ENCODE assay signal across 1 cellular context in the genomic region with DNA sequence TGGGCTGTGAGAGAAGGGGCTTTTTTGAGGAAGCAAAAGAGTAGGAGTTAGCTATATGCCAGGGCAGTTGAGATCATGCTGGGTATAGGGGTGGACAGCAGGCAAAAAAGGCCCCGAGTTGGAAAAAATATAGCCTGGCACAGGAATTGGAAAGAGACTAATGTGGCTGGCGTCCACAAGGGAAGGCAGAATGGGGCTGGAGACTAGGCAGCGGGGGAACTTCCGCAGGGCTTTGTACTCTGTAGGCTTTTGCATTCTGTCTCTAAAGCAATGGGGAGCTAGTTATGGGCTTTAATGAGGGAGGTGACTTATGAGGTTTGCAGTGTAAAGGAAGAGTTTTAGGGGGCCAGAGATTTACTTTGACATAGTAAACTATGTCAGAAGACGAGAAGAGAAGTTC.
TF ChIP-seq lines count a peak whose summit lies in the region.

No MANE protein-coding gene starts in this region.

TF ChIP-seq in H1, 55 proteins besides CTCF, POLR2A, EP300 and RAD21:
- TF ChIP-seq, protein P1, sequence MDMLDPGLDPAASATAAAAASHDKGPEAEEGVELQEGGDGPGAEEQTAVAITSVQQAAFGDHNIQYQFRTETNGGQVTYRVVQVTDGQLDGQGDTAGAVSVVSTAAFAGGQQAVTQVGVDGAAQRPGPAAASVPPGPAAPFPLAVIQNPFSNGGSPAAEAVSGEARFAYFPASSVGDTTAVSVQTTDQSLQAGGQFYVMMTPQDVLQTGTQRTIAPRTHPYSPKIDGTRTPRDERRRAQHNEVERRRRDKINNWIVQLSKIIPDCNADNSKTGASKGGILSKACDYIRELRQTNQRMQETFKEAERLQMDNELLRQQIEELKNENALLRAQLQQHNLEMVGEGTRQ (IDR thresholded peaks at IDR 0.05; ENCODE audit: low read length), result no peak
- TF ChIP-seq TAF7 (optimal IDR thresholded peaks at IDR 0.05; ENCODE audit: borderline replicate concordance, low read depth, low read length) (no peak), CHD2 (IDR thresholded peaks at IDR 0.05; ENCODE audit: low read length) (no peak), SUZ12 (IDR thresholded peaks at IDR 0.05; ENCODE audit: low read length) (no peak), BACH1 (IDR thresholded peaks at IDR 0.05; ENCODE audit: low read length) (no peak), POU5F1 (IDR thresholded peaks at IDR 0.05; ENCODE audit: low read depth, low read length) (no peak), YY1 (IDR thresholded peaks at IDR 0.05; ENCODE audit: low read depth, low read length) (no peak), CTBP2 (IDR thresholded peaks at IDR 0.05; ENCODE audit: borderline replicate concordance, insufficient read depth, insufficient read length, low read length) (no peak), BRCA1 (IDR thresholded peaks at IDR 0.05; ENCODE audit: low read depth, low read length) (no peak), CBX8 (IDR thresholded peaks at IDR 0.05; ENCODE audit: borderline replicate concordance, low read depth, low read length) (no peak), SIN3A (conservative IDR thresholded peaks at IDR 0.05 in 1 of 2, IDR thresholded peaks at IDR 0.05 in 1 of 2; ENCODE audit: low read depth in 1 of 2, low read length in 2 of 2) (no peak), SP2 (IDR thresholded peaks at IDR 0.05; ENCODE audit: low read length) (no peak), CHD1 (IDR thresholded peaks at IDR 0.05; ENCODE audit: low read depth, low read length) (no peak), RNF2 (IDR thresholded peaks at IDR 0.05; ENCODE audit: borderline replicate concordance, low read depth, low read length, missing control alignments, poor library complexity, severe bottlenecking) (no peak), EGR1 (IDR thresholded peaks at IDR 0.05; ENCODE audit: borderline replicate concordance, low read depth, low read length) (no peak), KDM1A (IDR thresholded peaks at IDR 0.05; ENCODE audit: borderline replicate concordance, low read length) (no peak)
- TF ChIP-seq, protein P2, sequence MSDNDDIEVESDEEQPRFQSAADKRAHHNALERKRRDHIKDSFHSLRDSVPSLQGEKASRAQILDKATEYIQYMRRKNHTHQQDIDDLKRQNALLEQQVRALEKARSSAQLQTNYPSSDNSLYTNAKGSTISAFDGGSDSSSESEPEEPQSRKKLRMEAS (IDR thresholded peaks at IDR 0.05), result no peak
